ENCODE assay signal across 8 cellular contexts in the genomic region with DNA sequence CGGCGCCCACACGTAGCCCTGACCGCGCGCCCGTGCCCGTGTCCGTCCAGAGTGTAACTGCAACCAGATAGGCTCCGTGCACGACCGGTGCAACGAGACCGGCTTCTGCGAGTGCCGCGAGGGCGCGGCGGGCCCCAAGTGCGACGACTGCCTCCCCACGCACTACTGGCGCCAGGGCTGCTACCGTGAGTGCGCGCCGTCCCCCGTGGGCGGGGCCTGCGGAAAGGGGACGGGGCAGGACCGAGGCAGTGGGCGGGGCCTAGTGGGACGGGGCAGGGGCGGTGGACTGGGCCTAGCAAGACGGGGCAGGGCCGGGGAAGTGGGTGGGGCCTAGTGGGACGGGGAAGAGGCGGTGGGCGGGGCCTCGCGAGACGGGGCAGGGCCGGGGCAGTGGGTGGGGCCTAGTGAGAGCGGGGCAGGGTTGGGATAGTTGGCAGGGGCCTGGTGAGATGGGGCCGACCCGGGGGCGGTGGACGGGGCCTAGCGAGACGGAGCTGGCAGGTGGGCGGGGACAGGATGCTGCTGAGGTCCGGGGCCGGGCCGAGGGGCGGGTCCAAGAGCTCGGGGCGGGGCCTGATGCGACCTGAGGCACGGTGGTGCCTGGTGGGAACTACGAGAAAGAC.
A peak's percentile ranks its signal among the peaks of the same experiment; 100 is the strongest.
DNase-seq lines count a peak whose midpoint lies in the region; ATAC-seq and TF ChIP-seq lines count a peak whose summit lies in the region.

No MANE protein-coding gene starts in this region.

- H3K27me3 ChIP-seq in ovary (no peaks in the 10 kb centered on the region), thoracic aorta (replicated peaks; ENCODE audit: insufficient read depth) (no peaks in the 10 kb centered on the region)

- H3K4me3 ChIP-seq in GM08714 (ENCODE audit: low read length), result peak overlapping the region; percentile 71; the same call in 1 of the 2 replicates
- H3K4me3 ChIP-seq in ovary, result peak overlapping the region; percentile 69
- peak overlapping the region; percentile 84 for H3K4me3 ChIP-seq in thoracic aorta

- peak overlapping the region in 1 of 2 donors; percentile 66 for H3K27ac ChIP-seq in ovary
- no peak overlapping the region for H3K27ac ChIP-seq in thoracic aorta

- intact Hi-C loops in cardiac septum (cut with DNase I) (no loop called here), ovary (cut with DNase I) (no loop called here)

- DNase-seq in NCI-H1436 treated with DMSO at 0.1 percent for 48 hours (lab: John Stamatoyannopoulos, UW) (peak; percentile 86), SW 1271 (lab: John Stamatoyannopoulos, UW) (peak; percentile 90 to 96), cardiac septum (ENCODE audit: low spot score) (peak; percentile 100), ovary (peak; percentile 96 to 99 (median 98)), thoracic aorta (ENCODE audit: low spot score) (peak; percentile 92)
- peak; percentile 96 for DNase-seq in activated naive CD8-positive, alpha-beta T cell treated with anti-CD3 and anti-CD28 coated beads, Interleukin-2, amount 50 U/mL, for 16 hours (ENCODE audit: low read depth, low spot score)

- WGBS in ovary, 3 donors, result 0 to 3% (median 2%) methylated on average over 28 to 62 of the region's 62 CpGs

- no peak for TF ChIP-seq CTCF in ovary (IDR thresholded peaks at IDR 0.05)
- no peak for TF ChIP-seq CTCF in thoracic aorta (IDR thresholded peaks at IDR 0.05)

- ATAC-seq in HG02642 (IDR thresholded peaks at IDR 0.05; ENCODE audit: poor library complexity, unreplicated experiment) (peak; percentile 69), thoracic aorta (ENCODE audit: insufficient number of reproducible peaks, low FRiP score, low read depth) (peak; percentile 71)

- TF ChIP-seq EP300 in ovary (IDR thresholded peaks at IDR 0.05), result no peak

- peaks cover 3% of the 10 kb centered on the region for H3K4me1 ChIP-seq in ovary (ENCODE audit: insufficient read depth)
- peaks cover 0 to 26% of the 10 kb centered on the region in 2 donors for H3K4me1 ChIP-seq in thoracic aorta (ENCODE audit: control insufficient read depth in 1 of 2, low read depth in 2 of 2)

- TF ChIP-seq POLR2A in ovary (IDR thresholded peaks at IDR 0.05), result no peak

- no peaks in the 10 kb centered on the region for H3K36me3 ChIP-seq in ovary
- H3K36me3 ChIP-seq in thoracic aorta, result no peaks in the 10 kb centered on the region

- H3K9me3 ChIP-seq in ovary (no peaks in the 10 kb centered on the region), thoracic aorta (no peaks in the 10 kb centered on the region)
